ENCODE assay signal across 21 cellular contexts in the genomic region with DNA sequence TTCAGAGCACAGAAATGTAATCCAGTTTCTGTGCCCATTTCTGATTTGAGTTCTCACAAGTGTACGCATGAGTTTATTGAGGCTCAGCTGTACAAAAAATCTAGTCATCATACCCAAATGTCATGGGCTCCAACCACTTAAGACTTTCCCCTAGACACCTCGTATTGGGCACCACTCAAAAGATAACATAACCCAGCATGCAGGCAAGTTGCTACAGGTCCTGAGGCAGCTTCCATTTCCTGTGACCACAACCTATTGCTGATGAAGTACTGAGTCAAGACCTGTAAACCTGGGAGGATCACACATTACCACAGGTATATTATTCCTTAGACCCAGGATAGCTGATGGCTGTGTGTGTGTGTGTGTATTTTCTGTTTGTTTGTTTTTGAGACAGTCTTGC.
DNase-seq lines count a peak whose midpoint lies in the region; ATAC-seq, FAIRE-seq and TF ChIP-seq lines count a peak whose summit lies in the region.
"Had no signal": no experiment of that assay in that cellular context is flagged by ENCODE, and none has a peak within 500 bp of the region (broad histone marks: within the 10 kb centered on the region; RNA-seq: fewer than 3 reads in every experiment).

No MANE protein-coding gene starts in this region.

- 73% methylated on average over 2 of the region's 2 CpGs for WGBS in A549 (ENCODE audit: missing lambda C conversion rate)
- 0% methylated on average over 2 of the region's 2 CpGs for WGBS in mammary epithelial cell (ENCODE audit: low coverage, missing lambda C conversion rate)
- 70 to 77% (median 72%) methylated on average over 2 of the region's 2 CpGs for WGBS in heart left ventricle, 4 donors

- BruUV-seq in mammary epithelial cell (replicated peaks; lab: Mats Ljungman, UMichigan), result no TSS peak

- H2AFZ ChIP-seq in mammary epithelial cell (ENCODE audit: low read depth, low read length), result no peak overlapping the region

- H3K36me3 ChIP-seq in mammary epithelial cell (ENCODE audit: insufficient read depth, low read length) (no peaks in the 10 kb centered on the region), heart left ventricle (peaks cover 0 to 6% (median 0%) of the 10 kb centered on the region in 9 donors)

- no peak for FAIRE-seq in A549 (lab: Jason Lieb, UNC)

- H3K27me3 Mint-ChIP-seq in CD4-positive, alpha-beta T cell, result no peaks in the 10 kb centered on the region
- peaks cover 2% of the 10 kb centered on the region for H3K27me3 Mint-ChIP-seq in glutamatergic neuron (ENCODE audit: unreplicated experiment)
- H3K27me3 Mint-ChIP-seq: B cell; dendritic cell treated with granulocyte-macrophage colony-stimulating factor and Interleukin-4, amounts not matched to agents 40 ng/mL and 50 ng/mL, for 4 days; IgD-negative memory B cell; progenitor cell of endocrine pancreas; stimulated activated memory B cell treated with anti-CD40 and anti-IgM and Interleukin-4, amounts not matched to agents 10 μg/mL and 1 μg/mL and 100 μg/mL, for 72 hours had no signal

- H3K4me2 ChIP-seq in A549 (no peak overlapping the region; the same call in 2 of the 3 replicates), mammary epithelial cell (ENCODE audit: insufficient read depth, low read depth, low read length) (peak overlapping the region; percentile 50)

- H3K4me1 Mint-ChIP-seq in CD4-positive, alpha-beta T cell (ENCODE audit: low read depth), result peaks cover 41% of the 10 kb centered on the region
- peaks cover 15% of the 10 kb centered on the region for H3K4me1 Mint-ChIP-seq in glutamatergic neuron (ENCODE audit: low read depth, unreplicated experiment)

- no peaks in the 10 kb centered on the region for H4K20me1 ChIP-seq in mammary epithelial cell (ENCODE audit: insufficient read depth, low read length)

- CTCF ChIA-PET in A549 (lab: Yijun Ruan, JAX), result interaction anchor here (1.5 to 1.7 kb wide), 3 partner anchors 10 to 89 kb away, joined by 3 to 5 read pairs (median 4); no protein-coding TSS in a partner anchor
- CTCF ChIA-PET in CD4-positive, alpha-beta T cell (lab: Charles Lee), result interaction anchor here (1.1 kb wide), 1 partner anchor 16 kb away, joined by 5 read pairs; no protein-coding TSS in a partner anchor
- CTCF ChIA-PET in mammary epithelial cell (lab: Charles Lee; ENCODE audit: low non-redundant PET), result interaction anchor here (0.6 kb wide), 1 partner anchor 14 kb away, joined by 17 read pairs; no protein-coding TSS in a partner anchor

- DNase-seq in A549 (ENCODE audit: low read depth in 1 of 2, low spot score in 1 of 2), result no peak
- no peak for DNase-seq in CD4-positive, alpha-beta T cell
- peak; percentile 38 for DNase-seq in M059J (ENCODE audit: low read depth)
- peak; percentile 99 for DNase-seq in mammary epithelial cell
- DNase-seq in heart left ventricle, result no peak
- no peak for DNase-seq in glutamatergic neuron
- DNase-seq: activated CD4-positive, alpha-beta T cell treated with anti-CD3 and anti-CD28 coated beads for 1 hour; GDM1; head of caudate nucleus; HFFc6; natural killer cell; NCI-H1092 treated with DMSO at 0.1 percent for 48 hours; SHP77; trophoblast cell had no signal

- H3K9ac ChIP-seq in mammary epithelial cell (ENCODE audit: insufficient read depth, low read length), result no peak overlapping the region

- dilution Hi-C loops in mammary epithelial cell (cut with HindIII; ENCODE audit: low sequenced_read_pairs), result no loop called here

- H3K27ac ChIP-seq in A549 (peak overlapping the region; percentile 21 to 33; a peak in 4 of 6 replicates), mammary epithelial cell (ENCODE audit: insufficient read depth, low read depth, low read length) (peak overlapping the region; percentile 81), heart left ventricle (no peak overlapping the region)
- no peak overlapping the region for H3K27ac ChIP-seq in CD4-positive, alpha-beta T cell (ENCODE audit: low read depth, low read length)

- TF ChIP-seq CTCF in A549 (IDR thresholded peaks at IDR 0.05) (no peak), mammary epithelial cell (conservative IDR thresholded peaks at IDR 0.05 in 1 of 2, IDR thresholded peaks at IDR 0.05 in 1 of 2; ENCODE audit: extremely low read depth in 1 of 2, insufficient read depth in 1 of 2, low read depth in 1 of 2, low read length in 2 of 2) (no peak), heart left ventricle (IDR thresholded peaks at IDR 0.05) (no peak), glutamatergic neuron (IDR thresholded peaks at IDR 0.05; ENCODE audit: partially characterized antibody, unreplicated experiment) (no peak)
- no peak for TF ChIP-seq CTCF in CD4-positive, alpha-beta T cell (IDR thresholded peaks at IDR 0.05)

- no peak for TF ChIP-seq EP300 in A549 (IDR thresholded peaks at IDR 0.05)

- peaks cover 45% of the 10 kb centered on the region for H3K79me2 ChIP-seq in mammary epithelial cell (ENCODE audit: insufficient read depth, low read length)

- H3K27ac Mint-ChIP-seq in CD4-positive, alpha-beta T cell, result peak overlapping the region; percentile 39
- no peak overlapping the region for H3K27ac Mint-ChIP-seq in glutamatergic neuron (ENCODE audit: unreplicated experiment)
- H3K27ac Mint-ChIP-seq: B cell; dendritic cell treated with granulocyte-macrophage colony-stimulating factor and Interleukin-4, amounts not matched to agents 40 ng/mL and 50 ng/mL, for 4 days; HFFc6; IgD-negative memory B cell; natural killer cell; stimulated activated memory B cell treated with anti-CD40 and anti-IgM and Interleukin-4, amounts not matched to agents 10 μg/mL and 1 μg/mL and 100 μg/mL, for 72 hours had no signal

- no peak for TF ChIP-seq RAD21 in A549 (conservative IDR thresholded peaks at IDR 0.05 in 1 of 2, IDR thresholded peaks at IDR 0.05 in 1 of 2)

- no peak overlapping the region for H3K4me3 Mint-ChIP-seq in CD4-positive, alpha-beta T cell
- no peak overlapping the region for H3K4me3 Mint-ChIP-seq in glutamatergic neuron (ENCODE audit: unreplicated experiment)
- H3K4me3 Mint-ChIP-seq: B cell; dendritic cell treated with granulocyte-macrophage colony-stimulating factor and Interleukin-4, amounts not matched to agents 40 ng/mL and 50 ng/mL, for 4 days; HFFc6; IgD-negative memory B cell; natural killer cell; stimulated activated memory B cell treated with anti-CD40 and anti-IgM and Interleukin-4, amounts not matched to agents 10 μg/mL and 1 μg/mL and 100 μg/mL, for 72 hours had no signal

- no peaks in the 10 kb centered on the region for H3K9me3 Mint-ChIP-seq in CD4-positive, alpha-beta T cell
- H3K9me3 Mint-ChIP-seq in glutamatergic neuron (ENCODE audit: unreplicated experiment), result peaks cover 1% of the 10 kb centered on the region
- H3K9me3 Mint-ChIP-seq: dendritic cell treated with granulocyte-macrophage colony-stimulating factor and Interleukin-4, amounts not matched to agents 40 ng/mL and 50 ng/mL, for 4 days; HFFc6; IgD-negative memory B cell; natural killer cell; stimulated activated memory B cell treated with anti-CD40 and anti-IgM and Interleukin-4, amounts not matched to agents 10 μg/mL and 1 μg/mL and 100 μg/mL, for 72 hours had no signal

- in situ Hi-C loops in mammary epithelial cell (cut with MboI; ENCODE audit: low sequenced_read_pairs in 2 of 2), result loop anchor here in 1 of 2 donors (10.0 kb wide), 1 partner anchor 214 kb away; no protein-coding TSS in a partner anchor

- intact Hi-C loops in CD4-positive, alpha-beta T cell (cut with DNase I, micrococcal nuclease), result loop anchor here in 1 of 2 experiments (10.0 kb wide), 1 partner anchor 54 kb away; no protein-coding TSS in a partner anchor
- intact Hi-C loops in mammary epithelial cell (cut with micrococcal nuclease), result no loop called here
- intact Hi-C loops in heart left ventricle (cut with DNase I), result no loop called here

- POLR2A ChIA-PET in A549 (lab: Yijun Ruan, JAX), result interaction anchor here (0.6 kb wide), 1 partner anchor 50 kb away, joined by 5 read pairs; no protein-coding TSS in a partner anchor
- POLR2A ChIA-PET in CD4-positive, alpha-beta T cell (lab: Charles Lee), result interaction anchor here (1.0 kb wide), 1 partner anchor 11 kb away, joined by 3 read pairs; no protein-coding TSS in a partner anchor

- H3K9me3 ChIP-seq in A549 (no peaks in the 10 kb centered on the region), mammary epithelial cell (replicated peaks; ENCODE audit: insufficient read depth, low read length) (no peaks in the 10 kb centered on the region), heart left ventricle (no peaks in the 10 kb centered on the region)
- no peaks in the 10 kb centered on the region for H3K9me3 ChIP-seq in CD4-positive, alpha-beta T cell (ENCODE audit: control insufficient read depth, low read length)

- no peak for TF ChIP-seq POLR2A in A549 (IDR thresholded peaks at IDR 0.05; ENCODE audit: low read length)
- no peak for TF ChIP-seq POLR2A in heart left ventricle (IDR thresholded peaks at IDR 0.05)

- H3K4me3 ChIP-seq in A549 (no peak overlapping the region), mammary epithelial cell (replicated peaks in 1 of 3; ENCODE audit: insufficient read depth in 1 of 3, low read depth in 2 of 3, low read length in 3 of 3) (no peak overlapping the region), heart left ventricle (no peak overlapping the region)
- H3K4me3 ChIP-seq: lung had no signal

- peaks cover 36% of the 10 kb centered on the region for H3K4me1 ChIP-seq in A549
- peaks cover 30% of the 10 kb centered on the region for H3K4me1 ChIP-seq in mammary epithelial cell (ENCODE audit: insufficient read depth, low read length)
- H3K4me1 ChIP-seq in heart left ventricle, result peaks cover 0 to 30% (median 2%) of the 10 kb centered on the region in 12 donors

- no peaks in the 10 kb centered on the region for H3K27me3 ChIP-seq in CD4-positive, alpha-beta T cell (ENCODE audit: control insufficient read depth, insufficient read depth, low read length)
- H3K27me3 ChIP-seq in mammary epithelial cell (ENCODE audit: insufficient read depth, low read length) (no peaks in the 10 kb centered on the region), heart left ventricle (no peaks in the 10 kb centered on the region)

- H3K36me3 Mint-ChIP-seq in CD4-positive, alpha-beta T cell (ENCODE audit: low read depth), result peaks cover 11% of the 10 kb centered on the region
- no peaks in the 10 kb centered on the region for H3K36me3 Mint-ChIP-seq in glutamatergic neuron (ENCODE audit: unreplicated experiment)
- H3K36me3 Mint-ChIP-seq: natural killer cell had no signal

- peak in 1 of 2 experiments; percentile 24; a peak in 1 of 6 replicates for ATAC-seq in A549
- no peak for ATAC-seq in CD4-positive, alpha-beta T cell (ENCODE audit: poor library complexity)
- no peak for ATAC-seq in GM18907 (IDR thresholded peaks at IDR 0.05; ENCODE audit: unreplicated experiment)
- ATAC-seq in heart left ventricle, result no peak
- ATAC-seq: natural killer cell; stimulated activated memory B cell treated with anti-CD40 and anti-IgM and Interleukin-4, amounts not matched to agents 10 μg/mL and 1 μg/mL and 100 μg/mL, for 72 hours had no signal

TF ChIP-seq in A549, 52 proteins besides CTCF, POLR2A, EP300 and RAD21 (continues in another document):
- TF ChIP-seq EHMT2 (IDR thresholded peaks at IDR 0.05; ENCODE audit: low read depth), result no peak
- no peak for TF ChIP-seq CEBPB (IDR thresholded peaks at IDR 0.05)

Comparison
In these comparisons a context has a peak if more than half of its experiments do, and no peak if none do; other contexts are left out.
1. DNase-seq: peak in M059J (single experiment) and mammary epithelial cell (single experiment); none in A549 (0 of 2), CD4-positive, alpha-beta T cell (0 of 10), heart left ventricle (0 of 5) and glutamatergic neuron (single experiment).
2. H3K27ac ChIP-seq: peak in A549 (2 of 2) and mammary epithelial cell (single experiment); none in CD4-positive, alpha-beta T cell (single experiment) and heart left ventricle (0 of 12).